Comparison of ENCODE assay signal across 7 cellular contexts in genomic region chr1:201254625-201255469, GRCh38. TPM values are rescaled to one million over a fixed set of nuclear protein-coding genes. Genes with fewer than 3 reads are reported as not detected.
DNase-seq lines count a peak whose midpoint lies in the region; ATAC-seq and TF ChIP-seq lines count a peak whose summit lies in the region.

No MANE protein-coding gene starts in this region.

- WGBS in mammary epithelial cell (ENCODE audit: low coverage, missing lambda C conversion rate): 52% methylated on average over 10 of the region's 24 CpGs

- intact Hi-C loops in mammary epithelial cell (cut with micrococcal nuclease): loop anchor here (1.0 to 2.0 kb wide), 4 partner anchors 28 to 154 kb away; partner anchors contain the start of gene PKP1

- TF ChIP-seq CTCF in GM10248 (IDR thresholded peaks at IDR 0.05; ENCODE audit: control extremely low read depth, extremely low read depth, low read depth, missing control alignments) (peak; percentile 94), LNCAP (IDR thresholded peaks at IDR 0.05) (peak; percentile 100), WI38 (IDR thresholded peaks at IDR 0.05; ENCODE audit: low read depth, low read length) (peak; percentile 99), mammary epithelial cell (conservative IDR thresholded peaks at IDR 0.05 in 1 of 2, IDR thresholded peaks at IDR 0.05 in 1 of 2; ENCODE audit: extremely low read depth in 1 of 2, insufficient read depth in 1 of 2, low read depth in 1 of 2, low read length in 2 of 2) (peak; percentile 89 to 99)

- in situ Hi-C loops in mammary epithelial cell (cut with MboI; ENCODE audit: low sequenced_read_pairs in 2 of 2): no loop called here

- BruUV-seq in mammary epithelial cell (replicated peaks; lab: Mats Ljungman, UMichigan): no TSS peak

- dilution Hi-C loops in mammary epithelial cell (cut with HindIII; ENCODE audit: low sequenced_read_pairs): no loop called here

- H3K4me1 ChIP-seq in mammary epithelial cell (ENCODE audit: insufficient read depth, low read length): peaks cover 11% of the 10 kb centered on the region

- peaks cover 4% of the 10 kb centered on the region for H3K9me3 ChIP-seq in mammary epithelial cell (replicated peaks; ENCODE audit: insufficient read depth, low read length)

- POLR2A ChIA-PET in GM10248 (lab: Yijun Ruan, JAX): interaction anchor here (0.6 kb wide), 1 partner anchor 224 kb away, joined by 3 read pairs; no protein-coding TSS in a partner anchor

- no peak overlapping the region for H3K4me2 ChIP-seq in mammary epithelial cell (ENCODE audit: insufficient read depth, low read depth, low read length)

- ATAC-seq in left lobe of liver: peak; percentile 96

- H4K20me1 ChIP-seq in mammary epithelial cell (ENCODE audit: insufficient read depth, low read length): no peaks in the 10 kb centered on the region

- CTCF ChIA-PET in GM10248 (lab: Yijun Ruan, JAX): interaction anchor here (0.8 to 3.4 kb wide), 23 partner anchors 9 to 520 kb away, joined by 3 to 40 read pairs (median 5); no protein-coding TSS in a partner anchor
- CTCF ChIA-PET in mammary epithelial cell (lab: Charles Lee; ENCODE audit: low non-redundant PET): interaction anchor here (0.6 kb wide), 1 partner anchor 92 kb away, joined by 6 read pairs; no protein-coding TSS in a partner anchor

- no peak overlapping the region for H3K27ac ChIP-seq in mammary epithelial cell (ENCODE audit: insufficient read depth, low read depth, low read length)

- H3K9ac ChIP-seq in mammary epithelial cell (ENCODE audit: insufficient read depth, low read length): no peak overlapping the region

- DNase-seq in GM10248 (ENCODE audit: extremely low spot score) (peak; percentile 89), mammary epithelial cell (peak; percentile 34), left lobe of liver (ENCODE audit: low spot score) (peak; percentile 69), SW 1271 (lab: John Stamatoyannopoulos, UW) (no peak)
- DNase-seq in stimulated activated CD4-positive, alpha-beta T cell treated with anti-CD3 and anti-CD28 coated beads, Interleukin-4, amount 100 ng/mL, for 48 hours (ENCODE audit: low read depth in 2 of 2): peak; percentile 52 to 74

- H3K36me3 ChIP-seq in mammary epithelial cell (ENCODE audit: insufficient read depth, low read length): no peaks in the 10 kb centered on the region

- H3K27me3 ChIP-seq in mammary epithelial cell (ENCODE audit: insufficient read depth, low read length): no peaks in the 10 kb centered on the region

- no peak overlapping the region for H2AFZ ChIP-seq in mammary epithelial cell (ENCODE audit: low read depth, low read length)

- H3K4me3 ChIP-seq in WI38 (ENCODE audit: low read depth, low read length) (no peak overlapping the region), mammary epithelial cell (replicated peaks in 1 of 3; ENCODE audit: insufficient read depth in 1 of 3, low read depth in 2 of 3, low read length in 3 of 3) (no peak overlapping the region)

- H3K79me2 ChIP-seq in mammary epithelial cell (ENCODE audit: insufficient read depth, low read length): no peaks in the 10 kb centered on the region

RNA-seq across cellular contexts. Expression of gene PKP1, which starts 28.5 kb away (rescaled TPM):
- total RNA-seq in mammary epithelial cell (100 to 1,000 TPM; 102 to 201 TPM), left lobe of liver (0.03 TPM)
- 155 TPM for polyA plus RNA-seq in mammary epithelial cell
- 253 TPM for polyA minus RNA-seq in mammary epithelial cell

Comparison
In these comparisons a context has a peak if more than half of its experiments do, and no peak if none do; other contexts are left out.
1. DNase-seq: peak in GM10248 (single experiment), mammary epithelial cell (single experiment), left lobe of liver (single experiment) and stimulated activated CD4-positive, alpha-beta T cell treated with anti-CD3 and anti-CD28 coated beads, Interleukin-4, amount 100 ng/mL, for 48 hours (2 of 2); none in SW 1271 (0 of 2).
2. RNA of gene PKP1, which starts 28.5 kb away (total RNA-seq): 102 to 201 TPM in mammary epithelial cell; 0.03 TPM in left lobe of liver (single experiment); every median in the first group is over 100 times any median in the second.
3. Peak in every context shown above with its lines, with median percentiles within 50 percentile points of each other: CTCF ChIP-seq.